Comparison of ENCODE assay signal across 13 cellular contexts in the genomic region with DNA sequence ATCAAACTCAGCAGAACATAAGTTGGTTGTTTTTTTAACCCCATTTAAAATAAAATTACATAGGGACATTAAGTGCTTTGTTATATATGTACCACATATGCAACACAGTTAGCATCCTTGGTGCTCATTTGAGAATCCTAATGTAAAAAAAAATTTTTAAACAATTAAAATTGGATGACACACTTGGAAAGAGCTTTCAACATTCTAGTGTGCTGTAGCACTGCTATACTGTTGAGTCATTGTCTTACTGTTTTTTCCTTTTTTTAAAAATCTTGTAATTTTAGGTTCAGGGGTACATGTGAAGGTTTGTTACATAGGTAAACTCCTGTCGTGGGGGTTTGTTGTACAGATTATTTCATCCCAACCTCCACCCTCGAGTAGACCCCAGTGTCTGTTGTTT. TPM values are rescaled to one million over a fixed set of nuclear protein-coding genes. Genes with fewer than 3 reads are reported as not detected.
DNase-seq lines count a peak whose midpoint lies in the region; ATAC-seq and TF ChIP-seq lines count a peak whose summit lies in the region.
"Had no signal": no experiment of that assay in that cellular context is flagged by ENCODE, and none has a peak within 500 bp of the region (broad histone marks: within the 10 kb centered on the region; RNA-seq: fewer than 3 reads in every experiment).

No MANE protein-coding gene starts in this region.

- no peak overlapping the region for H3K9ac ChIP-seq in IMR-90 (ENCODE audit: low read depth, low read length)
- H3K9ac ChIP-seq in H9 (ENCODE audit: extremely low read depth, insufficient read length, low read length): no peak overlapping the region
- H3K9ac ChIP-seq: BLaER1, KMS-11 had no signal

- POLR2A ChIA-PET in IMR-90 (lab: Charles Lee; ENCODE audit: unreplicated experiment): no interaction called here

- in situ Hi-C loops in IMR-90 (cut with MboI; ENCODE audit: low sequenced_read_pairs): no loop called here

- no peak for TF ChIP-seq RAD21 in IMR-90 (IDR thresholded peaks at IDR 0.05; ENCODE audit: low read length)

- H3K14ac ChIP-seq in IMR-90 (replicated peaks; ENCODE audit: low read depth, low read length): no peak overlapping the region
- H3K14ac ChIP-seq in H9 (ENCODE audit: insufficient read depth, low read length): no peak overlapping the region

- H3K56ac ChIP-seq in IMR-90 (ENCODE audit: extremely low read depth, insufficient read depth, low read length) (no peak overlapping the region), H9 (ENCODE audit: insufficient read length, low read depth, low read length) (no peak overlapping the region)

- H2AK5ac ChIP-seq in IMR-90 (ENCODE audit: low read depth, low read length) (no peak overlapping the region), H9 (ENCODE audit: insufficient read length, low read length) (no peak overlapping the region)

- no peaks in the 10 kb centered on the region for H3K23me2 ChIP-seq in H9 (ENCODE audit: insufficient read length, low read depth, low read length, poor library complexity, severe bottlenecking)

- intact Hi-C loops in IMR-90 (cut with micrococcal nuclease): no loop called here

- H3K4ac ChIP-seq in IMR-90 (ENCODE audit: low read depth, low read length) (no peak overlapping the region), H9 (ENCODE audit: low read depth, low read length) (no peak overlapping the region)

- H3K4me1 ChIP-seq in IMR-90 (ENCODE audit: control insufficient read depth, insufficient read depth, low read length) (no peaks in the 10 kb centered on the region), H9 (ENCODE audit: insufficient read depth, low read length) (no peaks in the 10 kb centered on the region)
- H3K4me1 ChIP-seq: BLaER1 had no signal

- no peak overlapping the region for H3K4me3 Mint-ChIP-seq in mesothelial cell of epicardium
- H3K4me3 Mint-ChIP-seq in H9: no peak overlapping the region
- H3K4me3 Mint-ChIP-seq: CD4-positive, CD25-positive, alpha-beta regulatory T cell had no signal

- H4K5ac ChIP-seq in IMR-90 (ENCODE audit: low read depth, low read length) (no peak overlapping the region), H9 (ENCODE audit: insufficient read length, low read depth, low read length) (no peak overlapping the region)

- H3K27me3 ChIP-seq in IMR-90 (ENCODE audit: control insufficient read depth, insufficient read depth, low read length) (no peaks in the 10 kb centered on the region), H9 (ENCODE audit: insufficient read depth, low read length) (no peaks in the 10 kb centered on the region)
- H3K27me3 ChIP-seq: BLaER1 had no signal

- H3K36me3 Mint-ChIP-seq in mesothelial cell of epicardium (peaks cover 20% of the 10 kb centered on the region), H9 (ENCODE audit: insufficient read depth in 1 of 3, low read depth in 3 of 3) (peaks cover 8 to 62% (median 53%) of the 10 kb centered on the region in 3 experiments; a peak in 6 of 7 replicates)

- ATAC-seq in IMR-90 (ENCODE audit: low read depth) (peak; percentile 64), GM18511 (IDR thresholded peaks at IDR 0.05; ENCODE audit: unreplicated experiment) (no peak), HG03139 (IDR thresholded peaks at IDR 0.05; ENCODE audit: unreplicated experiment) (no peak)

- no CpG with 5 or more reads among the region's 2 CpGs for WGBS in IMR-90 (ENCODE audit: extremely low coverage in 2 of 2, insufficient read length in 1 of 2), 2 experiments
- WGBS in H9 (ENCODE audit: extremely low coverage, insufficient read length, low lambda C conversion rate): no CpG with 5 or more reads among the region's 2 CpGs

- H4K91ac ChIP-seq in IMR-90 (ENCODE audit: insufficient read depth, low read depth, low read length) (no peak overlapping the region), H9 (ENCODE audit: insufficient read length, low read depth, low read length) (no peak overlapping the region)

- no peak overlapping the region for H2BK120ac ChIP-seq in IMR-90 (ENCODE audit: low read depth, low read length)
- H2BK120ac ChIP-seq in H9 (ENCODE audit: low read depth, low read length, poor library complexity, severe bottlenecking): no peak overlapping the region

- H3K18ac ChIP-seq in IMR-90 (ENCODE audit: low read depth, low read length) (no peak overlapping the region), H9 (ENCODE audit: insufficient read length, low read depth, low read length) (no peak overlapping the region)

- H3K36me3 ChIP-seq in IMR-90 (ENCODE audit: control insufficient read depth, insufficient read depth, low read length): peaks cover 3% of the 10 kb centered on the region; the same call in 1 of the 2 replicates

- no peaks in the 10 kb centered on the region for H4K20me1 ChIP-seq in IMR-90 (ENCODE audit: insufficient read depth, low read length)
- H4K20me1 ChIP-seq in H9 (ENCODE audit: control insufficient read depth, insufficient read depth, insufficient read length): no peaks in the 10 kb centered on the region
- H4K20me1 ChIP-seq: BLaER1 had no signal

- H3K27ac ChIP-seq in IMR-90 (ENCODE audit: insufficient read depth, low read length): no peak overlapping the region
- H3K27ac ChIP-seq in H9 (ENCODE audit: insufficient read length, low read depth, low read length): no peak overlapping the region
- H3K27ac ChIP-seq: BLaER1, KMS-11 had no signal

- H2BK5ac ChIP-seq in IMR-90 (ENCODE audit: low read depth, low read length, poor library complexity, severe bottlenecking) (no peak overlapping the region), H9 (ENCODE audit: insufficient read length, low read length) (no peak overlapping the region)

- H2AFZ ChIP-seq in IMR-90 (replicated peaks; ENCODE audit: low read length, poor library complexity): no peak overlapping the region
- H2AFZ ChIP-seq in H9 (ENCODE audit: low read length): no peak overlapping the region

- H3K4me2 ChIP-seq in IMR-90 (ENCODE audit: low read depth, low read length) (no peak overlapping the region), H9 (ENCODE audit: insufficient read depth, insufficient read length, low read length) (no peak overlapping the region)
- H3K4me2 ChIP-seq: BLaER1, KMS-11 had no signal

- no peak overlapping the region for H3K4me3 ChIP-seq in IMR-90 (ENCODE audit: insufficient read depth, low read depth, low read length)
- H3K4me3 ChIP-seq: BLaER1 had no signal

- H2BK15ac ChIP-seq in IMR-90 (ENCODE audit: low read depth, low read length): no peak overlapping the region
- H2BK15ac ChIP-seq in H9 (ENCODE audit: low read depth, low read length): no peak overlapping the region

- H2BK20ac ChIP-seq in IMR-90 (ENCODE audit: low read depth, low read length): no peak overlapping the region
- no peak overlapping the region for H2BK20ac ChIP-seq in H9 (ENCODE audit: low read depth, low read length, poor library complexity, severe bottlenecking)

- TF ChIP-seq CTCF in IMR-90 (conservative IDR thresholded peaks at IDR 0.05; ENCODE audit: low read depth, low read length): no peak
- TF ChIP-seq CTCF in mesothelial cell of epicardium (IDR thresholded peaks at IDR 0.05; ENCODE audit: unreplicated experiment): no peak
- TF ChIP-seq CTCF in H9 (conservative IDR thresholded peaks at IDR 0.05): no peak

- no peaks in the 10 kb centered on the region for H3K79me2 ChIP-seq in H9 (ENCODE audit: insufficient read depth, low read length)

- no peaks in the 10 kb centered on the region for H3K79me1 ChIP-seq in IMR-90 (ENCODE audit: low read depth in 1 of 2, low read length in 2 of 2)
- H3K79me1 ChIP-seq in H9 (ENCODE audit: insufficient read depth, low read depth, low read length, poor library complexity, severe bottlenecking): peaks cover 4% of the 10 kb centered on the region

- no peaks in the 10 kb centered on the region for H3K9me1 ChIP-seq in IMR-90 (ENCODE audit: insufficient read depth, low read length)

- dilution Hi-C loops in IMR-90 (cut with HindIII; ENCODE audit: low sequenced_read_pairs, unreplicated experiment): no loop called here

- H3T11ph ChIP-seq in H9 (ENCODE audit: low read length): no peak overlapping the region

- no peaks in the 10 kb centered on the region for H3K27me3 Mint-ChIP-seq in mesothelial cell of epicardium (ENCODE audit: low read depth)
- no peaks in the 10 kb centered on the region for H3K27me3 Mint-ChIP-seq in H9 (ENCODE audit: low read depth)

- no peak for TF ChIP-seq POLR2A in IMR-90 (IDR thresholded peaks at IDR 0.05; ENCODE audit: low read depth, low read length)

- H3K27ac Mint-ChIP-seq in mesothelial cell of epicardium: no peak overlapping the region
- no peak overlapping the region for H3K27ac Mint-ChIP-seq in H9
- H3K27ac Mint-ChIP-seq: CD4-positive, CD25-positive, alpha-beta regulatory T cell had no signal

- H3K23ac ChIP-seq in IMR-90 (ENCODE audit: low read depth, low read length) (no peak overlapping the region), H9 (ENCODE audit: insufficient read length, low read depth, low read length) (no peak overlapping the region)

- H2AK9ac ChIP-seq in IMR-90 (replicated peaks; ENCODE audit: low read depth, low read length, poor library complexity): no peak overlapping the region

- H3K4me1 Mint-ChIP-seq in mesothelial cell of epicardium (no peaks in the 10 kb centered on the region), H9 (no peaks in the 10 kb centered on the region)

- H4K8ac ChIP-seq in IMR-90 (ENCODE audit: low read depth in 2 of 2, low read length in 2 of 2): no peak overlapping the region
- no peak overlapping the region for H4K8ac ChIP-seq in H9 (replicated peaks; ENCODE audit: insufficient read length, low read depth, low read length)

- H3K9me3 Mint-ChIP-seq in mesothelial cell of epicardium: peaks cover 7% of the 10 kb centered on the region
- no peaks in the 10 kb centered on the region for H3K9me3 Mint-ChIP-seq in H9

- CTCF ChIA-PET in IMR-90 (lab: Yijun Ruan, JAX): interaction anchor here (0.6 kb wide), 1 partner anchor 15 kb away, joined by 3 read pairs; no protein-coding TSS in a partner anchor

- H2BK12ac ChIP-seq in H9 (ENCODE audit: insufficient read length, low read depth, low read length): no peak overlapping the region

- H3K9me3 ChIP-seq in IMR-90 (ENCODE audit: control insufficient read depth, insufficient read depth, low read length): no peaks in the 10 kb centered on the region
- no peaks in the 10 kb centered on the region for H3K9me3 ChIP-seq in H9 (ENCODE audit: control insufficient read depth, low read depth, low read length)
- H3K9me3 ChIP-seq: BLaER1 had no signal

- peak; percentile 29 for DNase-seq in EH (ENCODE audit: low read depth)
- DNase-seq in IMR-90: peak; percentile 35
- peak; percentile 40 for DNase-seq in fibroblast of peridontal ligament (ENCODE audit: extremely low read depth)
- no peak for DNase-seq in mesothelial cell of epicardium (ENCODE audit: low spot score in 2 of 2, unreplicated experiment in 2 of 2)
- no peak for DNase-seq in H9
- DNase-seq: AML-193; CD4-positive, CD25-positive, alpha-beta regulatory T cell; DMS53; GDM1 had no signal

- BruUV-seq in IMR-90 (replicated peaks; lab: Mats Ljungman, UMichigan): no TSS peak

RNA-seq across cellular contexts. Expression of gene THAP9, which starts 12.8 kb away (rescaled TPM):
- 2.9 and 4.2 TPM in 2 replicates for total RNA-seq in IMR-90 (2012; rRNA removed)
- 0.86 and 0.98 TPM in 2 replicates for polyA plus RNA-seq in IMR-90 (2012; rRNA removed)
- 0.20 and 0.30 TPM in 2 replicates for polyA plus RNA-seq in IMR-90 (2012; cell fraction: cytosol; rRNA removed)
- polyA plus RNA-seq in IMR-90 (2012; cell fraction: nucleus; rRNA removed; ENCODE audit: low replicate concordance): 0.17 and 1.7 TPM in 2 replicates
- total RNA-seq in mesothelial cell of epicardium: 7.6 to 8.8 TPM (median 8.3 TPM) in 3 replicates
- total RNA-seq in H9 (2021): 14.6 and 14.8 TPM in 2 replicates

RNA-seq across cellular contexts. Expression of gene SEC31A, which starts 22.4 kb away (rescaled TPM):
- total RNA-seq in IMR-90 (2012; rRNA removed) (366 and 369 TPM in 2 replicates), mesothelial cell of epicardium (284 to 308 TPM (median 303 TPM) in 3 replicates), H9 (2021) (128 and 141 TPM in 2 replicates)
- 275 and 278 TPM in 2 replicates for polyA plus RNA-seq in IMR-90 (2012; rRNA removed)
- polyA plus RNA-seq in IMR-90 (2012; cell fraction: cytosol; rRNA removed): 60.2 and 117 TPM in 2 replicates
- polyA plus RNA-seq in IMR-90 (2012; cell fraction: nucleus; rRNA removed; ENCODE audit: low replicate concordance): 132 and 517 TPM in 2 replicates

Comparison
In these comparisons a context has a peak if more than half of its experiments do, and no peak if none do; other contexts are left out.
1. DNase-seq: peak in EH (single experiment), IMR-90 (single experiment) and fibroblast of peridontal ligament (single experiment); none in mesothelial cell of epicardium (0 of 2) and H9 (single experiment).